In genomic region chr1:147842578-147842977, GRCh38 we compare ENCODE assay signal across 25 cellular contexts.
"Had no signal": no experiment of that assay in that cellular context is flagged by ENCODE, and none has a peak within 500 bp of the region (broad histone marks: within the 10 kb centered on the region; RNA-seq: fewer than 3 reads in every experiment).

No MANE protein-coding gene starts in this region.

- H3K4me1 ChIP-seq: SJSA1 had no signal

- FAIRE-seq: HTR-8/SVneo, RCC 7860 had no signal

- H3K4me3 ChIP-seq: MG63, SJSA1, SK-N-MC had no signal

- H3K36me3 ChIP-seq: MG63, SJSA1 had no signal

- DNase-seq: Karpas-422, KG1, MG63, NCI-H1092, NCI-H1105 treated with DMSO at 0.1 percent for 48 hours, NCI-H1417 treated with DMSO at 0.1 percent for 48 hours, NCI-H146, NCI-H187, NCI-H2029, NCI-H2081 treated with DMSO at 0.1 percent for 48 hours, NCI-H2171, NCI-H226, NCI-H446, NCI-H510A, NCI-H524 treated with DMSO at 0.1 percent for 48 hours, NCI-H69, NCI-H774, Right ventricle myocardium superior, RPMI8226, SIG-M5 had no signal

- H3K27ac ChIP-seq: HL-60, SJSA1, SK-N-MC had no signal

- H3K27me3 ChIP-seq: MG63, SJSA1 had no signal

- H3K9me3 ChIP-seq: MG63, SJSA1 had no signal
